8 cellular contexts compared by ENCODE assay signal in the genomic region with DNA sequence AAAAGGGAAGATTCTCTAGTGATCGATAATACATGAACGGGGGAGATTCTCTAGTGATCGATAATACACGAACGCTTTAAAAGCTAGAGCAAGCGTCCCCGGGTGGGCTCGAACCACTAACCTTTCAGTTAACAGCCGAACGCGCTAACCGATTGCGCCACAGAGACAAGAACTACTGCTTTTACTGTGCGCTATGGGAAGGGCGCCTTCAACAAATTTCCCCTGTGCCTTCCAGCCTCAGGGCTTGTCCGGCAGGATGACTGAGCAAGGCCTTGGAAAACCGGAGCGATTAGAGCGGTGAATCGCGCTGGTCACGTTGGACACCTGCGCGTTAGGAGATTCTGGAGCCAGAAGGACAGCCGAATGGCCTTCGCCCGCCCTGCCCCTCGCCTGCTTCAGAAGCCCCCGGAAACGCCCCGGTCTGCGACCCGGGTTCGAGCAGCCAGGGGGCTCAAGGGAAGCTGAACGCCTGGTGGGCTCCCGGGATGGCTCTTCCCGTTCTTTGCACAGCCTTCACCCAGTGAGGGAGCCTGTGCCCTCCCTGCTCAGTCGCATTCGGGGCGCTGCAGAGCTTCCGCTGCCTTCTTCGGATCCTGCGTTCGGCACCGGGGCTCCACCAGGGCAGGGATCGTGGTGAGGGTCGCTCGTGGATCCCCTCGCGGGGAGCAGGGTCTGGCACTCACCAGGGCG.
DNase-seq lines count a peak whose midpoint lies in the region; ATAC-seq and TF ChIP-seq lines count a peak whose summit lies in the region.
"Not testable (repeated sequence)": the region's sequence is repeated elsewhere in the genome, so short reads cannot be mapped to it uniquely, and the experiment has no call there.

No MANE protein-coding gene starts in this region.

- peaks cover 11% of the 10 kb centered on the region for H3K27me3 Mint-ChIP-seq in T-helper 17 cell
- H3K27me3 Mint-ChIP-seq in activated T-helper 2 cell treated with anti-CD3 and anti-CD28 coated beads, Interferon-gamma antibody, Interleukin-2, Interleukin-4, amounts not matched to agents 10 μg/mL and 5 μg/mL and 100 μg/mL, durations not matched to agents 14 hours and 24 hours and 36 hours (ENCODE audit: low read depth); chondrocyte (ENCODE audit: low read depth): not testable (repeated sequence)

- not testable (repeated sequence) for H3K36me3 Mint-ChIP-seq in T-helper 17 cell (ENCODE audit: low read depth); activated T-helper 2 cell treated with anti-CD3 and anti-CD28 coated beads, Interferon-gamma antibody, Interleukin-2, Interleukin-4, amounts not matched to agents 10 μg/mL and 5 μg/mL and 100 μg/mL, durations not matched to agents 14 hours and 24 hours and 36 hours (ENCODE audit: low read depth); chondrocyte (ENCODE audit: low read depth)

- H3K4me1 ChIP-seq in left lung, thyroid gland: not testable (repeated sequence)

- H3K4me3 Mint-ChIP-seq in T-helper 17 cell: peak overlapping the region; percentile 80
- peak overlapping the region; percentile 75 for H3K4me3 Mint-ChIP-seq in activated T-helper 2 cell treated with anti-CD3 and anti-CD28 coated beads, Interferon-gamma antibody, Interleukin-2, Interleukin-4, amounts not matched to agents 10 μg/mL and 5 μg/mL and 100 μg/mL, durations not matched to agents 14 hours and 24 hours and 36 hours (ENCODE audit: low read depth)
- peak overlapping the region; percentile 75 for H3K4me3 Mint-ChIP-seq in chondrocyte (ENCODE audit: unreplicated experiment)

- H3K4me1 Mint-ChIP-seq in T-helper 17 cell; activated T-helper 2 cell treated with anti-CD3 and anti-CD28 coated beads, Interferon-gamma antibody, Interleukin-2, Interleukin-4, amounts not matched to agents 10 μg/mL and 5 μg/mL and 100 μg/mL, durations not matched to agents 14 hours and 24 hours and 36 hours (ENCODE audit: low read depth); chondrocyte (ENCODE audit: low read depth): not testable (repeated sequence)

- not testable (repeated sequence) for TF ChIP-seq CTCF in chondrocyte (IDR thresholded peaks at IDR 0.05); left lung (IDR thresholded peaks at IDR 0.05); retinal pigment epithelial cell (conservative IDR thresholded peaks at IDR 0.05; ENCODE audit: low read depth, low read length); thyroid gland (IDR thresholded peaks at IDR 0.05)

- not testable (repeated sequence) for H3K36me3 ChIP-seq in left lung, thyroid gland

- not testable (repeated sequence) for H3K9me3 Mint-ChIP-seq in activated T-helper 2 cell treated with anti-CD3 and anti-CD28 coated beads, Interferon-gamma antibody, Interleukin-2, Interleukin-4, amounts not matched to agents 10 μg/mL and 5 μg/mL and 100 μg/mL, durations not matched to agents 14 hours and 24 hours and 36 hours; chondrocyte (ENCODE audit: low read depth)

- ATAC-seq in T-helper 17 cell: not testable (repeated sequence)
- peak; percentile 65 for ATAC-seq in left lung

- 16% methylated on average over 14 of the region's 51 CpGs; no CpG with 5 or more reads in 1 of the 2 donors for WGBS in thyroid gland, 2 donors

- H3K9me3 ChIP-seq in T-helper 17 cell (ENCODE audit: control insufficient read depth, low read length, poor library complexity, severe bottlenecking); left lung; thyroid gland: not testable (repeated sequence)

- H3K27me3 ChIP-seq in left lung: peaks cover 0 to 31% of the 10 kb centered on the region in 2 donors
- not testable (repeated sequence) for H3K27me3 ChIP-seq in thyroid gland

- H3K4me3 ChIP-seq in GM08714 (ENCODE audit: low read length) (peak overlapping the region; percentile 57; the same call in 1 of the 2 replicates), left lung (peak overlapping the region in 1 of 2 donors; percentile 21), retinal pigment epithelial cell (ENCODE audit: low read length) (peak overlapping the region; percentile 37), thyroid gland (replicated peaks in 1 of 3) (peak overlapping the region in 1 of 3 donors; percentile 9)

- not testable (repeated sequence) for DNase-seq in T-helper 17 cell; activated T-helper 2 cell treated with anti-CD3 and anti-CD28 coated beads, Interferon-gamma antibody, Interleukin-2, Interleukin-4, amounts not matched to agents 10 μg/mL and 5 μg/mL and 100 μg/mL, durations not matched to agents 14 hours and 24 hours and 36 hours (ENCODE audit: low spot score); chondrocyte (ENCODE audit: low spot score); retinal pigment epithelial cell (ENCODE audit: low read depth)
- DNase-seq in foreskin melanocyte (peak; percentile 10), left lung (peak in 1 of 2 donors; percentile 34), thyroid gland (peak; percentile 3 to 5)

- not testable (repeated sequence) for TF ChIP-seq POLR2A in thyroid gland (IDR thresholded peaks at IDR 0.05)

- H3K27ac ChIP-seq in left lung, thyroid gland: not testable (repeated sequence)

- intact Hi-C loops in activated T-helper 2 cell treated with anti-CD3 and anti-CD28 coated beads, Interferon-gamma antibody, Interleukin-2, Interleukin-4, amounts not matched to agents 10 μg/mL and 5 μg/mL and 100 μg/mL, durations not matched to agents 14 hours and 24 hours and 36 hours (cut with micrococcal nuclease); left lung (cut with DNase I); thyroid gland (cut with DNase I): not testable (repeated sequence)

- not testable (repeated sequence) for H3K27ac Mint-ChIP-seq in T-helper 17 cell; activated T-helper 2 cell treated with anti-CD3 and anti-CD28 coated beads, Interferon-gamma antibody, Interleukin-2, Interleukin-4, amounts not matched to agents 10 μg/mL and 5 μg/mL and 100 μg/mL, durations not matched to agents 14 hours and 24 hours and 36 hours; chondrocyte (ENCODE audit: unreplicated experiment)
